Comparison of ENCODE assay signal across 8 cellular contexts in genomic region chr19:11924886-11925583, GRCh38. TPM values are rescaled to one million over a fixed set of nuclear protein-coding genes. Genes with fewer than 3 reads are reported as not detected.
DNase-seq lines count a peak whose midpoint lies in the region; ATAC-seq and TF ChIP-seq lines count a peak whose summit lies in the region.

Gene ZNF700 (plus strand): TSS chr19:11925107. CDS start chr19:11925211, 104 bp downstream.

- TF ChIP-seq CTCF in upper lobe of left lung (IDR thresholded peaks at IDR 0.05), result peak in 1 of 6 experiments; percentile 7

- H3K27ac Mint-ChIP-seq in T-helper 1 cell treated with Interleukin-12 subunit alpha and Interleukin-12 subunit beta and Interleukin-4 antibody, amounts not matched to agents 30 μg/mL and 1 μg/mL, for 36 hours, result peak within 1 kb of the TSS; percentile 95

- no peaks in the 10 kb centered on the region for H3K27me3 ChIP-seq in upper lobe of left lung

- peak within 1 kb of the TSS; percentile 91 for H3K4me3 Mint-ChIP-seq in T-helper 1 cell treated with Interleukin-12 subunit alpha and Interleukin-12 subunit beta and Interleukin-4 antibody, amounts not matched to agents 30 μg/mL and 1 μg/mL, for 36 hours

- 0% methylated on average over 14 to 15 of the region's 50 CpGs for WGBS in upper lobe of left lung, 2 donors

- intact Hi-C loops in left cardiac atrium (cut with DNase I), result no loop called here
- intact Hi-C loops in posterior vena cava (cut with DNase I), result loop anchor here (2.0 kb wide), 2 partner anchors 56 to 62 kb away; no protein-coding TSS in a partner anchor

- H3K4me3 ChIP-seq in upper lobe of left lung, result peak within 1 kb of the TSS; percentile 69 to 88 (median 73)

- H3K4me1 Mint-ChIP-seq in T-helper 1 cell treated with Interleukin-12 subunit alpha and Interleukin-12 subunit beta and Interleukin-4 antibody, amounts not matched to agents 30 μg/mL and 1 μg/mL, for 36 hours (ENCODE audit: low read depth), result peaks cover 31% of the 10 kb centered on the region

- peak in 2 of 4 donors; percentile 30 to 45 for TF ChIP-seq EP300 in upper lobe of left lung (IDR thresholded peaks at IDR 0.05)

- DNase-seq in NCI-H1694 (lab: John Stamatoyannopoulos, UW), result peak; percentile 8
- peak; percentile 78 for DNase-seq in amniotic stem cell (lab: John Stamatoyannopoulos, UW)
- peak; percentile 96 for DNase-seq in left cardiac atrium
- DNase-seq in posterior vena cava (ENCODE audit: low spot score), result peak; percentile 97
- DNase-seq in upper lobe of left lung, result peak; percentile 91 to 96

- H3K9me3 ChIP-seq in upper lobe of left lung, result no peaks in the 10 kb centered on the region

- peaks cover 18 to 32% (median 20%) of the 10 kb centered on the region in 4 donors for H3K4me1 ChIP-seq in upper lobe of left lung

- no peaks in the 10 kb centered on the region for H3K36me3 ChIP-seq in upper lobe of left lung

- ATAC-seq in GM18498 (IDR thresholded peaks at IDR 0.05; ENCODE audit: unreplicated experiment) (peak; percentile 85), HG02885 (IDR thresholded peaks at IDR 0.05; ENCODE audit: poor library complexity, unreplicated experiment) (peak; percentile 87), left cardiac atrium (peak; percentile 98 to 99), upper lobe of left lung (ENCODE audit: low FRiP score in 2 of 2) (peak; percentile 98)

- H3K9me3 Mint-ChIP-seq in T-helper 1 cell treated with Interleukin-12 subunit alpha and Interleukin-12 subunit beta and Interleukin-4 antibody, amounts not matched to agents 30 μg/mL and 1 μg/mL, for 36 hours, result peaks cover 19% of the 10 kb centered on the region

- peak in 3 of 4 donors; percentile 78 to 85 (median 78) for TF ChIP-seq POLR2A in upper lobe of left lung (IDR thresholded peaks at IDR 0.05)

- H3K27me3 Mint-ChIP-seq in T-helper 1 cell treated with Interleukin-12 subunit alpha and Interleukin-12 subunit beta and Interleukin-4 antibody, amounts not matched to agents 30 μg/mL and 1 μg/mL, for 36 hours (ENCODE audit: low read depth), result no peaks in the 10 kb centered on the region

- peak within 1 kb of the TSS; percentile 91 to 99 (median 94) for H3K27ac ChIP-seq in upper lobe of left lung

- H3K36me3 Mint-ChIP-seq in T-helper 1 cell treated with Interleukin-12 subunit alpha and Interleukin-12 subunit beta and Interleukin-4 antibody, amounts not matched to agents 30 μg/mL and 1 μg/mL, for 36 hours (ENCODE audit: low read depth), result peaks cover 34% of the 10 kb centered on the region

RNA-seq across cellular contexts. Expression of gene ZNF700, which starts in this region (rescaled TPM):
- total RNA-seq in left cardiac atrium, result 1 to 10 TPM; 4.7 to 5.6 TPM
- total RNA-seq in posterior vena cava, result 10 to 100 TPM in 1 of 2 donors, 1 to 10 TPM in 1; 9.9 to 11.6 TPM
- total RNA-seq in upper lobe of left lung, result 10 to 100 TPM; 10.5 to 47.1 (median 14.9) TPM

Comparison
In these comparisons a context has a peak if more than half of its experiments do, and no peak if none do; other contexts are left out.
1. Peak in every context shown above with its lines: DNase-seq, ATAC-seq, H3K4me3 ChIP-seq and H3K27ac ChIP-seq.
2. DNase-seq: peak in every context shown above with its lines; median percentile 97 in posterior vena cava; 96 in left cardiac atrium; 94 in upper lobe of left lung; 78 in amniotic stem cell; 8 in NCI-H1694.
3. intact Hi-C loops: an anchor here in posterior vena cava (2.0 kb wide); none called in left cardiac atrium.